In genomic region chrX:133444952-133445831, GRCh38 we compare ENCODE assay signal across 9 cellular contexts. TPM values are rescaled to one million over a fixed set of nuclear protein-coding genes. Genes with fewer than 3 reads are reported as not detected.
DNase-seq lines count a peak whose midpoint lies in the region; ATAC-seq and TF ChIP-seq lines count a peak whose summit lies in the region.
"Had no signal": no experiment of that assay in that cellular context is flagged by ENCODE, and none has a peak within 500 bp of the region (broad histone marks: within the 10 kb centered on the region; RNA-seq: fewer than 3 reads in every experiment).

No MANE protein-coding gene starts in this region.

- intact Hi-C loops in breast epithelium (cut with DNase I; ENCODE audit: low total_unique reads), result no loop called here

- TF ChIP-seq POLR2A in NB4 (IDR thresholded peaks at IDR 0.05; ENCODE audit: extremely low read depth, insufficient read length), result no peak
- no peak for TF ChIP-seq POLR2A in breast epithelium (IDR thresholded peaks at IDR 0.05)

- H3K27ac ChIP-seq in breast epithelium (no peak overlapping the region), muscle layer of duodenum (ENCODE audit: low read length) (no peak overlapping the region)

- H3K9me3 ChIP-seq in breast epithelium, result no peaks in the 10 kb centered on the region
- no peaks in the 10 kb centered on the region for H3K9me3 ChIP-seq in muscle layer of duodenum (ENCODE audit: control insufficient read depth in 1 of 2, low read length in 2 of 2)

- ATAC-seq in GM19455 (IDR thresholded peaks at IDR 0.05; ENCODE audit: unreplicated experiment), result no peak
- no peak for ATAC-seq in HG03469 (IDR thresholded peaks at IDR 0.05; ENCODE audit: unreplicated experiment)
- ATAC-seq in HG03460 (IDR thresholded peaks at IDR 0.05; ENCODE audit: unreplicated experiment), result no peak

- peak; percentile 5 for DNase-seq in CD1c-positive myeloid dendritic cell (ENCODE audit: extremely low spot score)
- DNase-seq in NB4 (ENCODE audit: low read depth), result peak; percentile 3
- DNase-seq in breast epithelium (ENCODE audit: low spot score in 2 of 2), result no peak
- no peak for DNase-seq in SIG-M5 (lab: John Stamatoyannopoulos, UW)
- DNase-seq: GF-D8 had no signal

- no peak overlapping the region for H3K4me3 ChIP-seq in NB4 (ENCODE audit: low read depth, low read length)
- H3K4me3 ChIP-seq in breast epithelium, result peak overlapping the region; percentile 13 to 41 (median 31)
- peak overlapping the region; percentile 53 to 56 for H3K4me3 ChIP-seq in muscle layer of duodenum (ENCODE audit: low read depth in 1 of 2, low read length in 2 of 2)

- no peak for TF ChIP-seq CTCF in NB4 (IDR thresholded peaks at IDR 0.05; ENCODE audit: low read depth, low read length)
- TF ChIP-seq CTCF in breast epithelium (IDR thresholded peaks at IDR 0.05), result no peak

- H3K36me3 ChIP-seq in breast epithelium (no peaks in the 10 kb centered on the region), muscle layer of duodenum (ENCODE audit: control insufficient read depth in 1 of 2, insufficient read depth in 2 of 2, low read length in 2 of 2) (no peaks in the 10 kb centered on the region)

- H3K27me3 ChIP-seq in breast epithelium, result peaks cover 0 to 36% of the 10 kb centered on the region in 2 donors
- no peaks in the 10 kb centered on the region for H3K27me3 ChIP-seq in muscle layer of duodenum (ENCODE audit: low read depth, low read length)

- H3K4me1 ChIP-seq in breast epithelium, result no peaks in the 10 kb centered on the region
- no peaks in the 10 kb centered on the region for H3K4me1 ChIP-seq in muscle layer of duodenum (ENCODE audit: control insufficient read depth in 1 of 2, insufficient read depth in 2 of 2, low read length in 2 of 2)

RNA-seq across cellular contexts. Expression of gene GPC4, which starts 29.9 kb away (rescaled TPM):
- total RNA-seq in breast epithelium, result 1 to 10 TPM; 4.5 to 7.7 (median 5.2) TPM

Comparison
In these comparisons a context has a peak if more than half of its experiments do, and no peak if none do; other contexts are left out.
1. DNase-seq: peak in CD1c-positive myeloid dendritic cell (single experiment) and NB4 (single experiment); none in breast epithelium (0 of 2) and SIG-M5 (single experiment).